Comparison of ENCODE assay signal across 8 cellular contexts in the genomic region with DNA sequence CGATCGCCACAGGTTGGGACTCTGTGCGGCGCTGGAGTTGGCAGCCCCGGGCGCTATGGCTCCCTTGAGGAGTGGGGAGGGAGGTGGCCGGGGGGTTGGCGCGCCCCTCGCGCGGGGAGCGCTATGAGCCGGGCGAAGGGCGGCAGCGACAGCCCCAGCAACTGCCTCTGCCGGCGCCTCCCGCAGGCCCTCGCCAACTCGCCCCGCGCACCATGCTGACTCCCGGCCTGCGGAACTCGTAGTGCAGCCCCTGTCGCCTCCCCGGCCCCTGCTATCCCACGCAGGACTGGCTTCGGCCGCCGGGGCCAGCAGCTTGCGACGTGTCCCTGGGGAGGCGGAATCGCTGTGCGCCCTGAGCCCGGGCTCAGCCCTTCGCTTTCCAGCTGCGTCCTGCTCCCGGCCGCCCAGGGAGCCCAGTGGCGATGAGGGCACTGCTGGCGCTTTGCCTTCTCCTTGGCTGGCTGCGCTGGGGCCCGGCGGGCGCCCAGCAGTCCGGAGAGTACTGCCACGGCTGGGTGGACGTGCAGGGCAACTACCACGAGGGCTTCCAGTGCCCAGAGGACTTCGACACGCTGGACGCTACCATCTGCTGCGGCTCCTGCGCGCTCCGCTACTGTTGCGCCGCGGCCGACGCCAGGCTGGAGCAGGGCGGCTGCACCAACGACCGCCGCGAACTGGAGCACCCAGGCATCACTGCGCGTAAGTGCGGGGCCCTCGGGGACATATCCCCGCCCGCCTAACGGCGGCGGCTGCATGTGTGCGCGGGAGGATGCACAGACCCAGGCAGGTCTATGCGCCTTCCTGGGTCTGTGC. TPM values are rescaled to one million over a fixed set of nuclear protein-coding genes. Genes with fewer than 3 reads are reported as not detected.
DNase-seq lines count a peak whose midpoint lies in the region; ATAC-seq and TF ChIP-seq lines count a peak whose summit lies in the region.

No MANE protein-coding gene starts in this region.

- peak in 3 of 4 donors; percentile 26 to 53 (median 29) for DNase-seq in body of pancreas
- DNase-seq in left colon = peak in 1 of 2 donors; percentile 11
- no peak for DNase-seq in stomach
- no peak for DNase-seq in NCI-H446 (lab: John Stamatoyannopoulos, UW)
- no peak for DNase-seq in DMS79 (lab: John Stamatoyannopoulos, UW)

- H2AFZ ChIP-seq in KMS-11 (ENCODE audit: low read depth) = peak overlapping the region; percentile 75

- no peak for TF ChIP-seq EP300 in stomach (IDR thresholded peaks at IDR 0.05)

- 0 to 6% methylated on average over 13 to 75 of the region's 82 CpGs for WGBS in body of pancreas, 2 donors
- WGBS in stomach, 5 donors = 0 to 2% (median 1%) methylated on average over 10 to 82 of the region's 82 CpGs

- H3K4me1 ChIP-seq in ES-I3 (ENCODE audit: insufficient read depth, low read length) = peaks cover 19% of the 10 kb centered on the region
- no peaks in the 10 kb centered on the region for H3K4me1 ChIP-seq in KMS-11 (ENCODE audit: low read depth, poor library complexity, severe bottlenecking)
- peaks cover 36% of the 10 kb centered on the region for H3K4me1 ChIP-seq in body of pancreas
- peaks cover 29 to 33% (median 31%) of the 10 kb centered on the region in 4 donors for H3K4me1 ChIP-seq in stomach

- intact Hi-C loops in body of pancreas (cut with DNase I) (no loop called here), left colon (cut with DNase I, micrococcal nuclease) (no loop called here), stomach (cut with DNase I; ENCODE audit: low total_unique reads) (no loop called here)

- H3K27me3 ChIP-seq in KMS-11 (ENCODE audit: insufficient read depth, low read depth) (no peaks in the 10 kb centered on the region), body of pancreas (peaks cover 0 to 32% of the 10 kb centered on the region in 2 donors), stomach (peaks cover 0 to 90% (median 44%) of the 10 kb centered on the region in 3 donors)

- TF ChIP-seq CTCF in KMS-11 (conservative IDR thresholded peaks at IDR 0.05; ENCODE audit: low read depth, low read length) (no peak), body of pancreas (IDR thresholded peaks at IDR 0.05) (no peak), stomach (IDR thresholded peaks at IDR 0.05) (no peak)

- TF ChIP-seq POLR2A in body of pancreas (IDR thresholded peaks at IDR 0.05) = no peak
- TF ChIP-seq POLR2A in stomach (IDR thresholded peaks at IDR 0.05) = no peak

- H3K36me3 ChIP-seq in ES-I3 (ENCODE audit: insufficient read depth, low read length) = no peaks in the 10 kb centered on the region
- no peaks in the 10 kb centered on the region for H3K36me3 ChIP-seq in KMS-11 (ENCODE audit: insufficient read depth)
- no peaks in the 10 kb centered on the region for H3K36me3 ChIP-seq in body of pancreas (replicated peaks in 1 of 2; ENCODE audit: insufficient read depth in 1 of 2, low read depth in 2 of 2)
- no peaks in the 10 kb centered on the region for H3K36me3 ChIP-seq in stomach

- H3K4me3 ChIP-seq in KMS-11 (IDR thresholded peaks at IDR 0.05; ENCODE audit: insufficient read depth, low read depth, low read length) (peak overlapping the region; percentile 69), body of pancreas (peak overlapping the region in 1 of 2 donors; percentile 32), stomach (peak overlapping the region; percentile 49 to 68 (median 55))

- H3K79me2 ChIP-seq in KMS-11 (ENCODE audit: insufficient read depth, low read depth) = no peaks in the 10 kb centered on the region

- peak overlapping the region; percentile 70 for H3K9ac ChIP-seq in ES-I3 (ENCODE audit: low read depth, low read length)
- H3K9ac ChIP-seq in KMS-11 = peak overlapping the region; percentile 63

- ATAC-seq in GM21529 (IDR thresholded peaks at IDR 0.05; ENCODE audit: unreplicated experiment) = peak; percentile 37
- ATAC-seq in body of pancreas = peak; percentile 58
- peak; percentile 40 for ATAC-seq in left colon

- H4K20me1 ChIP-seq in KMS-11 (ENCODE audit: insufficient read depth) = no peaks in the 10 kb centered on the region

- H3K27ac ChIP-seq in KMS-11 (no peak overlapping the region), body of pancreas (no peak overlapping the region), stomach (peak overlapping the region in 3 of 5 donors; percentile 8 to 49 (median 20))

- no peaks in the 10 kb centered on the region for H3K9me3 ChIP-seq in ES-I3 (ENCODE audit: control insufficient read depth, insufficient read depth, low read length)
- no peaks in the 10 kb centered on the region for H3K9me3 ChIP-seq in body of pancreas
- no peaks in the 10 kb centered on the region for H3K9me3 ChIP-seq in stomach

- H3K4me2 ChIP-seq in KMS-11 = peak overlapping the region; percentile 48; the same call in 1 of the 2 replicates

RNA-seq across cellular contexts. Expression of gene SHISA3, which starts 0.6 kb away (rescaled TPM):
- 1 to 10 TPM in 1 of 2 donors, not detected in 1; 1.0 TPM for total RNA-seq in body of pancreas
- 1 to 10 TPM in 1 of 2 donors, under 1 TPM in 1; 0.52 to 1.9 TPM for total RNA-seq in left colon
- total RNA-seq in stomach = 1 to 10 TPM; 1.2 to 8.4 (median 4.9) TPM
- polyA plus RNA-seq in stomach = 1 to 10 TPM in 1 of 3 donors, under 1 TPM in 1, not detected in 1; 0.44 to 1.5 TPM

Comparison
In these comparisons a context has a peak if more than half of its experiments do, and no peak if none do; other contexts are left out.
1. H3K27ac ChIP-seq: peak in stomach (3 of 5); none in KMS-11 (single experiment) and body of pancreas (0 of 4).
2. DNase-seq: peak in body of pancreas (3 of 4); none in stomach (single experiment), NCI-H446 (0 of 2) and DMS79 (single experiment).
3. Peak in every context shown above with its lines, with median percentiles within 50 percentile points of each other: ATAC-seq.